18 cellular contexts compared by ENCODE assay signal in genomic region chr6:82739266-82739665, GRCh38.
DNase-seq lines count a peak whose midpoint lies in the region; ATAC-seq, FAIRE-seq and TF ChIP-seq lines count a peak whose summit lies in the region.
"Had no signal": no experiment of that assay in that cellular context is flagged by ENCODE, and none has a peak within 500 bp of the region (broad histone marks: within the 10 kb centered on the region; RNA-seq: fewer than 3 reads in every experiment).

No MANE protein-coding gene starts in this region.

- H3K23me2 ChIP-seq in H9 (ENCODE audit: insufficient read length, low read depth, low read length, poor library complexity, severe bottlenecking): no peaks in the 10 kb centered on the region

- no peak overlapping the region for H3T11ph ChIP-seq in H9 (ENCODE audit: low read length)

- TF ChIP-seq CTCF in H9 (conservative IDR thresholded peaks at IDR 0.05) (no peak), astrocyte (IDR thresholded peaks at IDR 0.05; ENCODE audit: insufficient read depth, low read depth, low read length) (no peak)

- H3K4me1 ChIP-seq in H9 (ENCODE audit: insufficient read depth, low read length) (peaks cover 2% of the 10 kb centered on the region), astrocyte (ENCODE audit: insufficient read depth, low read length) (no peaks in the 10 kb centered on the region), iPS-18a (ENCODE audit: control insufficient read depth, low read depth, low read length) (peaks cover 51% of the 10 kb centered on the region), neuron (ENCODE audit: insufficient read depth, low read length) (peaks cover 27% of the 10 kb centered on the region)

- no peak overlapping the region for H2BK12ac ChIP-seq in H9 (ENCODE audit: insufficient read length, low read depth, low read length)

- H3K27me3 ChIP-seq in H9 (ENCODE audit: insufficient read depth, low read length): no peaks in the 10 kb centered on the region
- H3K27me3 ChIP-seq in astrocyte (ENCODE audit: insufficient read depth, low read length): peaks cover 3% of the 10 kb centered on the region
- no peaks in the 10 kb centered on the region for H3K27me3 ChIP-seq in iPS-18a (ENCODE audit: control insufficient read depth, insufficient read depth, low read length)
- no peaks in the 10 kb centered on the region for H3K27me3 ChIP-seq in neuron (ENCODE audit: insufficient read depth, low read length)
- H3K27me3 ChIP-seq: SJCRH30 had no signal

- no peak overlapping the region for H3K56ac ChIP-seq in H9 (ENCODE audit: insufficient read length, low read depth, low read length)

- no peak overlapping the region for H3K23ac ChIP-seq in H9 (ENCODE audit: insufficient read length, low read depth, low read length)

- H3K9me3 ChIP-seq in H9 (ENCODE audit: control insufficient read depth, low read depth, low read length): no peaks in the 10 kb centered on the region
- H3K9me3 ChIP-seq in astrocyte (ENCODE audit: insufficient read depth, low read depth, low read length): no peaks in the 10 kb centered on the region
- no peaks in the 10 kb centered on the region for H3K9me3 ChIP-seq in iPS-18a (ENCODE audit: control insufficient read depth, low read depth, low read length)
- no peaks in the 10 kb centered on the region for H3K9me3 ChIP-seq in neuron (ENCODE audit: low read length)
- H3K9me3 ChIP-seq: SJCRH30 had no signal

- peak; percentile 37 for FAIRE-seq in astrocyte (lab: Jason Lieb, UNC)
- FAIRE-seq: GM12891, GM18507 had no signal

- no peak overlapping the region for H2BK120ac ChIP-seq in H9 (ENCODE audit: low read depth, low read length, poor library complexity, severe bottlenecking)

- H2BK20ac ChIP-seq in H9 (ENCODE audit: low read depth, low read length, poor library complexity, severe bottlenecking): no peak overlapping the region

- ATAC-seq in natural killer cell treated with Interleukin-12 subunit alpha and Interleukin-12 subunit beta and Interleukin-15 and Interleukin-18, amount 100 ng/mL, for 72 hours: no peak

- H4K91ac ChIP-seq in H9 (ENCODE audit: insufficient read length, low read depth, low read length): no peak overlapping the region

- H3K27ac ChIP-seq in H9 (ENCODE audit: insufficient read length, low read depth, low read length) (no peak overlapping the region), astrocyte (ENCODE audit: low read depth, low read length) (no peak overlapping the region), iPS-18a (ENCODE audit: low read length) (no peak overlapping the region)
- H3K27ac ChIP-seq: C4-2B, PC-9, SJCRH30 had no signal

- no peak overlapping the region for H3K9ac ChIP-seq in H9 (ENCODE audit: extremely low read depth, insufficient read length, low read length)
- H3K9ac ChIP-seq in astrocyte (ENCODE audit: low read length): no peak overlapping the region
- H3K9ac ChIP-seq in iPS-18a (ENCODE audit: low read length): no peak overlapping the region

- no peaks in the 10 kb centered on the region for H3K79me1 ChIP-seq in H9 (ENCODE audit: insufficient read depth, low read depth, low read length, poor library complexity, severe bottlenecking)

- no peak overlapping the region for H3K4me3 ChIP-seq in astrocyte (ENCODE audit: insufficient read depth, low read depth, low read length)
- H3K4me3 ChIP-seq in iPS-18a (ENCODE audit: low read length): peak overlapping the region; percentile 14
- no peak overlapping the region for H3K4me3 ChIP-seq in neuron (ENCODE audit: low read length)
- H3K4me3 ChIP-seq: PC-9, SJCRH30 had no signal

- WGBS in H9 (ENCODE audit: extremely low coverage, insufficient read length, low lambda C conversion rate): no CpG with 5 or more reads among the region's 1 CpG

- peak overlapping the region; percentile 15 for H3K4me2 ChIP-seq in H9 (ENCODE audit: insufficient read depth, insufficient read length, low read length)
- no peak overlapping the region for H3K4me2 ChIP-seq in astrocyte (ENCODE audit: low read length)
- H3K4me2 ChIP-seq: PC-9 had no signal

- H4K20me1 ChIP-seq in H9 (ENCODE audit: control insufficient read depth, insufficient read depth, insufficient read length): no peaks in the 10 kb centered on the region
- H4K20me1 ChIP-seq in astrocyte (ENCODE audit: insufficient read depth, low read length): no peaks in the 10 kb centered on the region

- H3K27me3 Mint-ChIP-seq in H9 (ENCODE audit: low read depth) (no peaks in the 10 kb centered on the region), astrocyte (ENCODE audit: low read depth, unreplicated experiment) (peaks cover 1% of the 10 kb centered on the region)
- H3K27me3 Mint-ChIP-seq in natural killer cell treated with Interleukin-12 subunit alpha and Interleukin-12 subunit beta and Interleukin-15 and Interleukin-18, amount 100 ng/mL, for 72 hours: no peaks in the 10 kb centered on the region

- H3K36me3 ChIP-seq in astrocyte (ENCODE audit: insufficient read depth, low read length) (no peaks in the 10 kb centered on the region), iPS-18a (ENCODE audit: control insufficient read depth, low read depth, low read length) (no peaks in the 10 kb centered on the region), neuron (ENCODE audit: insufficient read depth, low read length) (no peaks in the 10 kb centered on the region)
- H3K36me3 ChIP-seq: SJCRH30 had no signal

- no peak overlapping the region for H3K4ac ChIP-seq in H9 (ENCODE audit: low read depth, low read length)

- no peak overlapping the region for H4K8ac ChIP-seq in H9 (replicated peaks; ENCODE audit: insufficient read length, low read depth, low read length)

- peak overlapping the region; percentile 3 to 96 (median 86); a peak in 6 of 7 replicates for H3K27ac Mint-ChIP-seq in H9
- no peak overlapping the region for H3K27ac Mint-ChIP-seq in astrocyte (ENCODE audit: unreplicated experiment)
- no peak overlapping the region for H3K27ac Mint-ChIP-seq in natural killer cell treated with Interleukin-12 subunit alpha and Interleukin-12 subunit beta and Interleukin-15 and Interleukin-18, amount 100 ng/mL, for 72 hours
- H3K27ac Mint-ChIP-seq: HFFc6 had no signal

- DNase-seq in H9: no peak
- no peak for DNase-seq in astrocyte (ENCODE audit: low read depth)
- DNase-seq in C1 segment of cervical spinal cord (lab: John Stamatoyannopoulos, UW): no peak
- no peak for DNase-seq in natural killer cell treated with Interleukin-12 subunit alpha and Interleukin-12 subunit beta and Interleukin-15 and Interleukin-18, amount 100 ng/mL, for 72 hours (ENCODE audit: low spot score)
- DNase-seq in NCI-H524 treated with DMSO at 0.1 percent for 48 hours (lab: John Stamatoyannopoulos, UW): no peak
- DNase-seq: GF-D8, GOT3, HFFc6, NCI-H2029, NCI-H2171, NCI-H446, PC-9, SJCRH30 had no signal

- no peak overlapping the region for H4K5ac ChIP-seq in H9 (ENCODE audit: insufficient read length, low read depth, low read length)

- H2BK5ac ChIP-seq in H9 (ENCODE audit: insufficient read length, low read length): no peak overlapping the region

- H3K9me3 Mint-ChIP-seq in H9: no peaks in the 10 kb centered on the region
- no peaks in the 10 kb centered on the region for H3K9me3 Mint-ChIP-seq in astrocyte (ENCODE audit: unreplicated experiment)
- H3K9me3 Mint-ChIP-seq in natural killer cell treated with Interleukin-12 subunit alpha and Interleukin-12 subunit beta and Interleukin-15 and Interleukin-18, amount 100 ng/mL, for 72 hours: peaks cover 12% of the 10 kb centered on the region
- H3K9me3 Mint-ChIP-seq: HFFc6 had no signal

- H3K4me1 Mint-ChIP-seq in H9 (peaks cover 41 to 44% of the 10 kb centered on the region in 2 experiments), astrocyte (ENCODE audit: low read depth, unreplicated experiment) (no peaks in the 10 kb centered on the region)
- H3K4me1 Mint-ChIP-seq in natural killer cell treated with Interleukin-12 subunit alpha and Interleukin-12 subunit beta and Interleukin-15 and Interleukin-18, amount 100 ng/mL, for 72 hours (ENCODE audit: low read depth in 2 of 2): no peaks in the 10 kb centered on the region

- no peaks in the 10 kb centered on the region for H3K79me2 ChIP-seq in H9 (ENCODE audit: insufficient read depth, low read length)
- H3K79me2 ChIP-seq in astrocyte (ENCODE audit: insufficient read depth, low read length): no peaks in the 10 kb centered on the region

- H2AK5ac ChIP-seq in H9 (ENCODE audit: insufficient read length, low read length): no peak overlapping the region

- H2AFZ ChIP-seq in H9 (ENCODE audit: low read length): no peak overlapping the region
- H2AFZ ChIP-seq in astrocyte (ENCODE audit: low read depth, low read length): no peak overlapping the region
- peak overlapping the region; percentile 22 for H2AFZ ChIP-seq in neuron (ENCODE audit: low read depth, low read length)
- H2AFZ ChIP-seq: PC-9 had no signal

- H2BK15ac ChIP-seq in H9 (ENCODE audit: low read depth, low read length): no peak overlapping the region

- H3K4me3 Mint-ChIP-seq in H9: peak overlapping the region in 1 of 2 experiments; percentile 20; a peak in 2 of 5 replicates
- no peak overlapping the region for H3K4me3 Mint-ChIP-seq in astrocyte (ENCODE audit: unreplicated experiment)
- H3K4me3 Mint-ChIP-seq in natural killer cell treated with Interleukin-12 subunit alpha and Interleukin-12 subunit beta and Interleukin-15 and Interleukin-18, amount 100 ng/mL, for 72 hours: no peak overlapping the region
- H3K4me3 Mint-ChIP-seq: HFFc6 had no signal

- H3K36me3 Mint-ChIP-seq in H9 (ENCODE audit: insufficient read depth in 1 of 3, low read depth in 3 of 3) (no peaks in the 10 kb centered on the region; a peak in 2 of 7 replicates), astrocyte (ENCODE audit: low read depth, unreplicated experiment) (no peaks in the 10 kb centered on the region)
- H3K36me3 Mint-ChIP-seq in natural killer cell treated with Interleukin-12 subunit alpha and Interleukin-12 subunit beta and Interleukin-15 and Interleukin-18, amount 100 ng/mL, for 72 hours: no peaks in the 10 kb centered on the region

- H3K18ac ChIP-seq in H9 (ENCODE audit: insufficient read length, low read depth, low read length): no peak overlapping the region

- H3K14ac ChIP-seq in H9 (ENCODE audit: insufficient read depth, low read length): no peak overlapping the region

Comparison
In these comparisons a context has a peak if more than half of its experiments do, and no peak if none do; other contexts are left out.
1. H3K27ac Mint-ChIP-seq: peak in H9 (3 of 3); none in astrocyte (single experiment) and natural killer cell treated with Interleukin-12 subunit alpha and Interleukin-12 subunit beta and Interleukin-15 and Interleukin-18, amount 100 ng/mL, for 72 hours (0 of 2).